8 cellular contexts compared by ENCODE assay signal in the genomic region with DNA sequence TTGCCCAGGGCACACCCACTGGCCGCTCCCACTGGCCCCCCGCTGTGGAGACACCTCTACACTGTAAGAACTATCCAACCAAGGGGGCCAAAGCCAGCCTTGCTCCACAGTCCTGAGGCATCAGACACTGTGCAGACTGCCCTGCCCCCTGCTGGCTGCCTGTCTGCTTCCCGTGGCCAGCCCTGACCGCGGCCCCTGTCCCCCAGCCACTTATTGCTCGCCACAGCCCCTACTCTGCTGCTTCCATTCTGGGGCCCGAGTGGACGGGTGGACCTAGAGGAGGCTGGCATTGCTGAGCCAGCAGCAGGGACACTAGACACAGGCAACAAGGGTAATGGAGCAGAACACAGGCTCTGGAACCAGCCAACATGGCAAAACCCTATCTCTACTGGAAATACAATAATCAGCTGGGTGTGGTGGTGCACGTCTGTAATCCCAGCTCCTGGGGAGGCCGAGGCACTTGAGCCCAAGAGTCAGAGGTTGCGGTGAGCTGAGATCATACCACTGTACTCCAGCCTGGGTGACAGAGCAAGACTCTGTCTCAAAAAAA. TPM values are rescaled to one million over a fixed set of nuclear protein-coding genes. Genes with fewer than 3 reads are reported as not detected.
DNase-seq lines count a peak whose midpoint lies in the region; ATAC-seq and TF ChIP-seq lines count a peak whose summit lies in the region.

No MANE protein-coding gene starts in this region.

- H3K27me3 Mint-ChIP-seq in activated T-cell treated with anti-CD3 and anti-CD28 coated beads, Interleukin-2, amount 50 U/mL, for 72 hours (ENCODE audit: low read depth), result peaks cover 11% of the 10 kb centered on the region

- no peaks in the 10 kb centered on the region for H3K36me3 Mint-ChIP-seq in activated T-cell treated with anti-CD3 and anti-CD28 coated beads, Interleukin-2, amount 50 U/mL, for 72 hours (ENCODE audit: insufficient read depth in 2 of 2)

- TF ChIP-seq CTCF in heart right ventricle (IDR thresholded peaks at IDR 0.05), result peak in 8 of 9 donors; percentile 10 to 79 (median 50)
- TF ChIP-seq CTCF in smooth muscle cell (IDR thresholded peaks at IDR 0.05; ENCODE audit: borderline replicate concordance, insufficient read depth, poor library complexity, severe bottlenecking), result peak; percentile 52

- no peaks in the 10 kb centered on the region for H3K9me3 Mint-ChIP-seq in activated T-cell treated with anti-CD3 and anti-CD28 coated beads, Interleukin-2, amount 50 U/mL, for 72 hours

- no peak overlapping the region for H3K4me3 Mint-ChIP-seq in activated T-cell treated with anti-CD3 and anti-CD28 coated beads, Interleukin-2, amount 50 U/mL, for 72 hours

- peaks cover 5% of the 10 kb centered on the region for H3K4me1 Mint-ChIP-seq in activated T-cell treated with anti-CD3 and anti-CD28 coated beads, Interleukin-2, amount 50 U/mL, for 72 hours (ENCODE audit: low read depth)

- H3K9ac ChIP-seq in smooth muscle cell (ENCODE audit: low read depth), result no peak overlapping the region

- 42 to 45% methylated on average over 11 of the region's 11 CpGs for WGBS in heart right ventricle, 2 donors
- WGBS in smooth muscle cell (ENCODE audit: low lambda C conversion rate), result 50% methylated on average over 11 of the region's 11 CpGs

- no peaks in the 10 kb centered on the region for H3K79me2 ChIP-seq in smooth muscle cell (ENCODE audit: low read depth)

- no peaks in the 10 kb centered on the region for H3F3A ChIP-seq in smooth muscle cell (ENCODE audit: low read depth)

- H3K27me3 ChIP-seq in heart right ventricle (no peaks in the 10 kb centered on the region), smooth muscle cell (ENCODE audit: low read depth) (no peaks in the 10 kb centered on the region)

- no peak overlapping the region for H3K27ac Mint-ChIP-seq in activated T-cell treated with anti-CD3 and anti-CD28 coated beads, Interleukin-2, amount 50 U/mL, for 72 hours

- H4K20me1 ChIP-seq in smooth muscle cell (ENCODE audit: low read depth), result no peaks in the 10 kb centered on the region

- no peak for TF ChIP-seq POLR2A in GM18505 (IDR thresholded peaks at IDR 0.05; ENCODE audit: borderline replicate concordance, extremely low read depth, insufficient read depth, insufficient read length)

- intact Hi-C loops in heart right ventricle (cut with DNase I), result loop anchor here in 4 of 10 donors (5.0 to 10.0 kb wide), 3 partner anchors 248 to 266 kb away; no protein-coding TSS in a partner anchor

- H3K27ac ChIP-seq in heart right ventricle, result no peak overlapping the region
- H3K27ac ChIP-seq in smooth muscle cell (ENCODE audit: low read depth), result peak overlapping the region; percentile 79

- no peak overlapping the region for H2AFZ ChIP-seq in smooth muscle cell (ENCODE audit: low read depth)

- peak; percentile 85 to 86 for ATAC-seq in activated T-cell treated with anti-CD3 and anti-CD28 coated beads, Interleukin-2, amount 50 U/mL, for 72 hours (replicated peaks in 1 of 2)
- ATAC-seq in heart right ventricle, result peak in 6 of 8 donors; percentile 38 to 82 (median 63)
- no peak for ATAC-seq in GM18505 (IDR thresholded peaks at IDR 0.05; ENCODE audit: unreplicated experiment)
- ATAC-seq in HG03439 (IDR thresholded peaks at IDR 0.05; ENCODE audit: unreplicated experiment), result no peak

- no peaks in the 10 kb centered on the region for H3K36me3 ChIP-seq in heart right ventricle
- H3K36me3 ChIP-seq in smooth muscle cell (ENCODE audit: low read depth), result no peaks in the 10 kb centered on the region

- H3K4me1 ChIP-seq in heart right ventricle, result no peaks in the 10 kb centered on the region
- no peaks in the 10 kb centered on the region for H3K4me1 ChIP-seq in smooth muscle cell (ENCODE audit: low read depth)

- DNase-seq in SIG-M5 treated with dmso at 0.1 percent for 504 hours (lab: John Stamatoyannopoulos, UW; ENCODE audit: unreplicated experiment), result peak; percentile 9
- DNase-seq in SIG-M5 (lab: John Stamatoyannopoulos, UW), result no peak
- DNase-seq in NCI-H69 (lab: John Stamatoyannopoulos, UW), result peak; percentile 50
- peak; percentile 66 to 69 for DNase-seq in activated T-cell treated with anti-CD3 and anti-CD28 coated beads, Interleukin-2, amount 50 U/mL, for 72 hours
- DNase-seq in heart right ventricle, result peak; percentile 29 to 48
- no peak for DNase-seq in smooth muscle cell (lab: John Stamatoyannopoulos, UW; ENCODE audit: unreplicated experiment)

- H3K4me3 ChIP-seq in heart right ventricle (peak overlapping the region in 1 of 10 donors; percentile 20), smooth muscle cell (no peak overlapping the region)

- no peak overlapping the region for H3K4me2 ChIP-seq in smooth muscle cell

- no peaks in the 10 kb centered on the region for H3K9me3 ChIP-seq in heart right ventricle
- H3K9me3 ChIP-seq in smooth muscle cell (replicated peaks; ENCODE audit: low read depth), result no peaks in the 10 kb centered on the region

RNA-seq across cellular contexts. Expression of gene LRRC37A3, which starts 19.7 kb away (rescaled TPM):
- 10 to 100 TPM in 1 of 2 donors, 1 to 10 TPM in 1; 5.5 to 22.0 TPM for total RNA-seq in activated T-cell treated with anti-CD3 and anti-CD28 coated beads, Interleukin-2, amount 50 U/mL, for 72 hours
- 1 to 10 TPM; 1.2 to 5.9 (median 3.8) TPM for total RNA-seq in heart right ventricle
- polyA plus RNA-seq in heart right ventricle, result 1 to 10 TPM; 1.0 to 3.4 TPM
- 7.2 and 11.7 TPM in 2 replicates for total RNA-seq in smooth muscle cell
- 3.2 and 6.1 TPM in 2 replicates for polyA plus RNA-seq in smooth muscle cell

Comparison
In these comparisons a context has a peak if more than half of its experiments do, and no peak if none do; other contexts are left out.
1. DNase-seq: peak in SIG-M5 treated with dmso at 0.1 percent for 504 hours (single experiment), NCI-H69 (single experiment), activated T-cell treated with anti-CD3 and anti-CD28 coated beads, Interleukin-2, amount 50 U/mL, for 72 hours (2 of 2) and heart right ventricle (2 of 2); none in SIG-M5 (single experiment) and smooth muscle cell (single experiment).
2. ATAC-seq: peak in activated T-cell treated with anti-CD3 and anti-CD28 coated beads, Interleukin-2, amount 50 U/mL, for 72 hours (2 of 2) and heart right ventricle (6 of 8); none in GM18505 (single experiment) and HG03439 (single experiment).